In the genomic region with DNA sequence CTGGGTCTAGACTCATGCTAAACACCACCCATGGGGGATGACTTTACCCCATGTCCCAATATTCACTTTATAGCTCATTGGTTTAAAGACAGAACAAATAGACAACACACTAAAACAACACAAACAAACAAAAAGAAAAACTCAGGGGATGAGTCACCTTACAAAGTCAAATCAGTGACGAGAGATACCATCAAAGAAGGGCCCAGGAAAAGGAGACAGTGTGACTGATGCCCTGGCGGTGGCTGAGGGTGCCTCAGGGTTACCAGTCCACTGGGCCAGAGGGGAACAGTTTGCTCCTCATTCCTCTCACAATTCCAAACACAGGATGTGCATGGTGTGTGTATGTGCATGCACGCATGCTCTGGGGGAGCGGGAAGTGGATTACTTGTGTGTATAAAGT, we compare ENCODE assay signal across 1 cellular context.
TF ChIP-seq lines count a peak whose summit lies in the region.

No MANE protein-coding gene starts in this region.

TF ChIP-seq in H1, 55 proteins besides CTCF, POLR2A, EP300 and RAD21:
- no peak for TF ChIP-seq KDM1A (IDR thresholded peaks at IDR 0.05; ENCODE audit: borderline replicate concordance, low read length)
- TF ChIP-seq, protein P1, sequence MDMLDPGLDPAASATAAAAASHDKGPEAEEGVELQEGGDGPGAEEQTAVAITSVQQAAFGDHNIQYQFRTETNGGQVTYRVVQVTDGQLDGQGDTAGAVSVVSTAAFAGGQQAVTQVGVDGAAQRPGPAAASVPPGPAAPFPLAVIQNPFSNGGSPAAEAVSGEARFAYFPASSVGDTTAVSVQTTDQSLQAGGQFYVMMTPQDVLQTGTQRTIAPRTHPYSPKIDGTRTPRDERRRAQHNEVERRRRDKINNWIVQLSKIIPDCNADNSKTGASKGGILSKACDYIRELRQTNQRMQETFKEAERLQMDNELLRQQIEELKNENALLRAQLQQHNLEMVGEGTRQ (IDR thresholded peaks at IDR 0.05; ENCODE audit: low read length) = no peak
- TF ChIP-seq TAF7 (optimal IDR thresholded peaks at IDR 0.05; ENCODE audit: borderline replicate concordance, low read depth, low read length) = no peak
- no peak for TF ChIP-seq ASH2L (IDR thresholded peaks at IDR 0.05; ENCODE audit: low read length)
- no peak for TF ChIP-seq CBX5 (IDR thresholded peaks at IDR 0.05; ENCODE audit: low read depth, low read length)
- no peak for TF ChIP-seq MAFK (IDR thresholded peaks at IDR 0.05; ENCODE audit: low read depth, low read length)
